ENCODE assay signal across 7 cellular contexts in genomic region chr20:45912344-45912682, GRCh38. TPM values are rescaled to one million over a fixed set of nuclear protein-coding genes. Genes with fewer than 3 reads are reported as not detected.
DNase-seq lines count a peak whose midpoint lies in the region; ATAC-seq and TF ChIP-seq lines count a peak whose summit lies in the region.
"Had no signal": no experiment of that assay in that cellular context is flagged by ENCODE, and none has a peak within 500 bp of the region (broad histone marks: within the 10 kb centered on the region; RNA-seq: fewer than 3 reads in every experiment).

No MANE protein-coding gene starts in this region.

- POLR2A ChIA-PET in Caco-2 (lab: Charles Lee): interaction anchor here (0.9 to 1.1 kb wide), 3 partner anchors 10 to 32 kb away, joined by 3 to 4 read pairs (median 4); partner anchors contain the start of gene PCIF1

- H3K27me3 Mint-ChIP-seq in Caco-2 (ENCODE audit: insufficient read depth, unreplicated experiment) (no peaks in the 10 kb centered on the region), naive B cell (peaks cover 10 to 19% (median 18%) of the 10 kb centered on the region in 3 donors)

- H3K4me1 Mint-ChIP-seq in Caco-2 (ENCODE audit: low read depth, unreplicated experiment) (peaks cover 7% of the 10 kb centered on the region), naive B cell (peaks cover 12 to 21% (median 20%) of the 10 kb centered on the region in 3 donors)

- BruUV-seq in Caco-2 (replicated peaks; lab: Mats Ljungman, UMichigan): no TSS peak

- H3K27ac Mint-ChIP-seq in Caco-2 (ENCODE audit: unreplicated experiment) (peak overlapping the region; percentile 37), naive B cell (no peak overlapping the region)

- peak overlapping the region; percentile 42 for H3K4me3 ChIP-seq in Caco-2 (ENCODE audit: low read depth, low read length)
- H3K4me3 ChIP-seq in ascending aorta: peak overlapping the region; percentile 49 to 64

- ATAC-seq in naive B cell (ENCODE audit: low read depth in 2 of 2): no peak
- ATAC-seq in GM21423 (IDR thresholded peaks at IDR 0.05; ENCODE audit: unreplicated experiment): no peak
- no peak for ATAC-seq in GM21526 (IDR thresholded peaks at IDR 0.05; ENCODE audit: low FRiP score, unreplicated experiment)

- peak overlapping the region in 1 of 2 donors; percentile 71 for H3K27ac ChIP-seq in ascending aorta
- H3K27ac ChIP-seq: neutrophil had no signal

- TF ChIP-seq CTCF in Caco-2 (IDR thresholded peaks at IDR 0.05; ENCODE audit: insufficient read depth in 1 of 2, low read depth in 1 of 2, low read length in 1 of 2, severe bottlenecking in 1 of 2, unreplicated experiment in 1 of 2) (no peak), ascending aorta (IDR thresholded peaks at IDR 0.05) (no peak)

- H3K27me3 ChIP-seq in Caco-2 (replicated peaks; ENCODE audit: control insufficient read depth, insufficient read depth, low read length) (no peaks in the 10 kb centered on the region), ascending aorta (no peaks in the 10 kb centered on the region)

- H3K4me3 Mint-ChIP-seq in Caco-2 (ENCODE audit: unreplicated experiment) (peak overlapping the region; percentile 72), naive B cell (peak overlapping the region in 7 of 8 donors; percentile 49 to 94 (median 65))

- intact Hi-C loops in Caco-2 (cut with micrococcal nuclease; ENCODE audit: unreplicated experiment) (loop anchor here (2.0 kb wide), 1 partner anchor 22 kb away; the partner anchor contains the start of gene PCIF1), ascending aorta (cut with DNase I) (no loop called here)

- peaks cover 12% of the 10 kb centered on the region for H3K4me1 ChIP-seq in Caco-2
- H3K4me1 ChIP-seq in ascending aorta: peaks cover 6 to 13% of the 10 kb centered on the region in 2 donors

- no peaks in the 10 kb centered on the region for H3K9me3 ChIP-seq in Caco-2
- H3K9me3 ChIP-seq in ascending aorta: no peaks in the 10 kb centered on the region
- H3K9me3 ChIP-seq: neutrophil had no signal

- H3K36me3 ChIP-seq in Caco-2 (ENCODE audit: control insufficient read depth, insufficient read depth, low read length): no peaks in the 10 kb centered on the region
- no peaks in the 10 kb centered on the region for H3K36me3 ChIP-seq in ascending aorta
- H3K36me3 ChIP-seq: neutrophil had no signal

- H3K9me3 Mint-ChIP-seq in Caco-2 (ENCODE audit: unreplicated experiment) (no peaks in the 10 kb centered on the region), naive B cell (peaks cover 0 to 5% (median 0%) of the 10 kb centered on the region in 7 donors)

- no peak for DNase-seq in Caco-2
- DNase-seq in ascending aorta (ENCODE audit: low spot score in 2 of 2): no peak
- DNase-seq in naive B cell: no peak
- no peak for DNase-seq in COLO829 (ENCODE audit: low spot score)

- H3K36me3 Mint-ChIP-seq in Caco-2 (ENCODE audit: insufficient read depth, unreplicated experiment) (peaks cover 14% of the 10 kb centered on the region), naive B cell (no peaks in the 10 kb centered on the region)

- CTCF ChIA-PET in Caco-2 (lab: Charles Lee): interaction anchor here (1.0 kb wide), 1 partner anchor 21 kb away, joined by 4 read pairs; the partner anchor contains the start of genes CTSA and NEURL2

RNA-seq across cellular contexts. Expression of gene PLTP, which starts 0.4 kb away (rescaled TPM):
- total RNA-seq in Caco-2 (2022) (39.6 and 42.6 TPM in 2 replicates), ascending aorta (909 TPM)
- polyA plus RNA-seq in naive B cell (ENCODE audit: low read depth in 6 of 6): 10 to 100 TPM in 1 of 6 donors, 1 to 10 TPM in 4, under 1 TPM in 1; 0.66 to 10.2 (median 5.1) TPM

RNA-seq across cellular contexts. Expression of gene CTSA, which starts 21.2 kb away (rescaled TPM):
- total RNA-seq in Caco-2 (2022) (282 and 294 TPM in 2 replicates), ascending aorta (82.0 TPM)
- 10 to 100 TPM; 28.6 to 46.5 (median 42.3) TPM for polyA plus RNA-seq in naive B cell (ENCODE audit: low read depth in 6 of 6)

RNA-seq across cellular contexts. Expression of gene NEURL2, which starts 21.3 kb away (rescaled TPM):
- total RNA-seq in Caco-2 (2022) (12.6 TPM in 2 replicates), ascending aorta (4.0 TPM)
- 1 to 10 TPM in 3 of 6 donors, under 1 TPM in 2, not detected in 1; 0.69 to 2.4 (median 1.1) TPM for polyA plus RNA-seq in naive B cell (ENCODE audit: low read depth in 6 of 6)

RNA-seq across cellular contexts. Expression of gene PCIF1, which starts 22.2 kb away (rescaled TPM):
- total RNA-seq in Caco-2 (2022) (66.5 and 75.9 TPM in 2 replicates), ascending aorta (45.7 TPM)
- polyA plus RNA-seq in naive B cell (ENCODE audit: low read depth in 6 of 6): 100 to 1,000 TPM in 1 of 6 donors, 10 to 100 TPM in 5; 76.3 to 123 (median 91.4) TPM

RNA-seq across cellular contexts. Expression of gene SPATA25, which starts 24.9 kb away (rescaled TPM):
- total RNA-seq in Caco-2 (2022) (6.7 and 7.3 TPM in 2 replicates), ascending aorta (32.8 TPM)
- polyA plus RNA-seq in naive B cell (ENCODE audit: low read depth in 6 of 6): not detected

Comparison
In these comparisons a context has a peak if more than half of its experiments do, and no peak if none do; other contexts are left out.
1. RNA of gene PLTP, which starts 0.4 kb away (total RNA-seq): 909 TPM in ascending aorta (single experiment); 39.6 to 42.6 TPM in Caco-2; every median in the first group is over 10 times any median in the second.